Comparison of ENCODE assay signal across 21 cellular contexts in genomic region chr14:70897475-70897874, GRCh38. TPM values are rescaled to one million over a fixed set of nuclear protein-coding genes. Genes with fewer than 3 reads are reported as not detected.
A peak's percentile ranks its signal among the peaks of the same experiment; 100 is the strongest.
DNase-seq lines count a peak whose midpoint lies in the region; ATAC-seq and TF ChIP-seq lines count a peak whose summit lies in the region.
"Had no signal": no experiment of that assay in that cellular context is flagged by ENCODE, and none has a peak within 500 bp of the region (broad histone marks: within the 10 kb centered on the region; RNA-seq: fewer than 3 reads in every experiment).

No MANE protein-coding gene starts in this region.

- H3K4me1 Mint-ChIP-seq in activated naive CD8-positive, alpha-beta T cell treated with anti-CD3 and anti-CD28 coated beads, Interleukin-2, amount 10 ng/mL, durations not matched to agents 7 days and 5 days, result peaks cover 55% of the 10 kb centered on the region
- H3K4me1 Mint-ChIP-seq in activated naive CD8-positive, alpha-beta T cell treated with anti-CD3 and anti-CD28 coated beads for 36 hours, result peaks cover 46% of the 10 kb centered on the region
- H3K4me1 Mint-ChIP-seq: endodermal cell had no signal

- no peak overlapping the region for H3K4me3 Mint-ChIP-seq in activated naive CD8-positive, alpha-beta T cell treated with anti-CD3 and anti-CD28 coated beads, Interleukin-2, amount 10 ng/mL, durations not matched to agents 7 days and 5 days
- no peak overlapping the region for H3K4me3 Mint-ChIP-seq in activated naive CD8-positive, alpha-beta T cell treated with anti-CD3 and anti-CD28 coated beads for 36 hours
- H3K4me3 Mint-ChIP-seq: endodermal cell had no signal

- peaks cover 0 to 28% (median 15%) of the 10 kb centered on the region in 5 donors for H3K4me1 ChIP-seq in subcutaneous abdominal adipose tissue (ENCODE audit: control insufficient read depth in 5 of 5, insufficient read depth in 5 of 5, low read length in 5 of 5)

- H3K27ac ChIP-seq in subcutaneous abdominal adipose tissue (ENCODE audit: low read depth, low read length), result peak overlapping the region; percentile 79
- H3K27ac ChIP-seq: KMS-11, SJSA1, suprapubic skin had no signal

- H3K27me3 ChIP-seq in subcutaneous abdominal adipose tissue (ENCODE audit: control insufficient read depth in 5 of 5, insufficient read depth in 4 of 5, low read length in 5 of 5), result no peaks in the 10 kb centered on the region
- H3K27me3 ChIP-seq: SJSA1, suprapubic skin had no signal

- no peak for DNase-seq in activated naive CD8-positive, alpha-beta T cell treated with anti-CD3 and anti-CD28 coated beads, Interleukin-2, amount 10 ng/mL, durations not matched to agents 7 days and 5 days
- DNase-seq in activated naive CD8-positive, alpha-beta T cell treated with anti-CD3 and anti-CD28 coated beads for 36 hours, result no peak
- DNase-seq in astrocyte of the spinal cord (ENCODE audit: low read depth, low spot score), result peak; percentile 82
- DNase-seq in inferior parietal cortex (ENCODE audit: extremely low spot score), result peak; percentile 20
- no peak for DNase-seq in NOMO-1 treated with dmso at 0.1 percent for 144 hours (lab: John Stamatoyannopoulos, UW; ENCODE audit: unreplicated experiment)
- no peak for DNase-seq in stimulated activated naive CD4-positive, alpha-beta T cell (lab: John Stamatoyannopoulos, UW)
- DNase-seq in GOT3 (lab: John Stamatoyannopoulos, UW), result no peak
- DNase-seq: 8988T; CD8-positive, alpha-beta memory T cell; endodermal cell; glutamatergic neuron; kidney; mucosa of descending colon; NCI-H1436 treated with DMSO at 0.1 percent for 48 hours; NCI-H446; stimulated activated CD4-positive, alpha-beta T cell treated with anti-CD3 and anti-CD28 coated beads, Interleukin-15, amount 100 ng/mL, for 24 hours had no signal

- ATAC-seq in activated naive CD8-positive, alpha-beta T cell treated with anti-CD3 and anti-CD28 coated beads, Interleukin-2, amount 10 ng/mL, durations not matched to agents 7 days and 5 days (ENCODE audit: low read depth), result no peak
- ATAC-seq: mucosa of descending colon had no signal

- no peaks in the 10 kb centered on the region for H3K9me3 ChIP-seq in subcutaneous abdominal adipose tissue (ENCODE audit: control insufficient read depth in 5 of 5, low read length in 5 of 5)
- H3K9me3 ChIP-seq: mucosa of descending colon, SJSA1, suprapubic skin had no signal

- no peak for TF ChIP-seq CTCF in astrocyte of the spinal cord (IDR thresholded peaks at IDR 0.05; ENCODE audit: low read depth, low read length)

- peak overlapping the region in 1 of 5 donors; percentile 57 for H3K9ac ChIP-seq in subcutaneous abdominal adipose tissue (ENCODE audit: low read length in 5 of 5)
- H3K9ac ChIP-seq: KMS-11 had no signal

- peaks cover 7% of the 10 kb centered on the region for H3K36me3 Mint-ChIP-seq in activated naive CD8-positive, alpha-beta T cell treated with anti-CD3 and anti-CD28 coated beads, Interleukin-2, amount 10 ng/mL, durations not matched to agents 7 days and 5 days
- H3K36me3 Mint-ChIP-seq in activated naive CD8-positive, alpha-beta T cell treated with anti-CD3 and anti-CD28 coated beads for 36 hours, result no peaks in the 10 kb centered on the region

- no peaks in the 10 kb centered on the region for H3K36me3 ChIP-seq in subcutaneous abdominal adipose tissue (ENCODE audit: control insufficient read depth in 5 of 5, insufficient read depth in 5 of 5, low read length in 5 of 5)
- H3K36me3 ChIP-seq: SJSA1, suprapubic skin had no signal

- peak overlapping the region; percentile 34 for H3K27ac Mint-ChIP-seq in activated naive CD8-positive, alpha-beta T cell treated with anti-CD3 and anti-CD28 coated beads, Interleukin-2, amount 10 ng/mL, durations not matched to agents 7 days and 5 days
- no peak overlapping the region for H3K27ac Mint-ChIP-seq in activated naive CD8-positive, alpha-beta T cell treated with anti-CD3 and anti-CD28 coated beads for 36 hours
- H3K27ac Mint-ChIP-seq: activated T-helper 2 cell treated with anti-CD3 and anti-CD28 coated beads, Interferon-gamma antibody, Interleukin-2, Interleukin-4, amounts not matched to agents 10 μg/mL and 5 μg/mL and 100 μg/mL, durations not matched to agents 14 hours and 24 hours and 36 hours; endodermal cell had no signal

- H3K4me3 ChIP-seq in astrocyte of the spinal cord (ENCODE audit: low read depth, low read length) (no peak overlapping the region), subcutaneous abdominal adipose tissue (ENCODE audit: low read depth in 1 of 5, low read length in 5 of 5) (no peak overlapping the region)
- H3K4me3 ChIP-seq: mucosa of descending colon, SJSA1, suprapubic skin had no signal

- H3K9me3 Mint-ChIP-seq in activated naive CD8-positive, alpha-beta T cell treated with anti-CD3 and anti-CD28 coated beads, Interleukin-2, amount 10 ng/mL, durations not matched to agents 7 days and 5 days, result peaks cover 1% of the 10 kb centered on the region
- no peaks in the 10 kb centered on the region for H3K9me3 Mint-ChIP-seq in activated naive CD8-positive, alpha-beta T cell treated with anti-CD3 and anti-CD28 coated beads for 36 hours
- H3K9me3 Mint-ChIP-seq: endodermal cell had no signal

- in situ Hi-C loops in astrocyte of the spinal cord (cut with HindIII; ENCODE audit: low sequenced_read_pairs), result no loop called here

- H3K27me3 Mint-ChIP-seq in activated naive CD8-positive, alpha-beta T cell treated with anti-CD3 and anti-CD28 coated beads, Interleukin-2, amount 10 ng/mL, durations not matched to agents 7 days and 5 days, result no peaks in the 10 kb centered on the region
- H3K27me3 Mint-ChIP-seq in activated naive CD8-positive, alpha-beta T cell treated with anti-CD3 and anti-CD28 coated beads for 36 hours, result peaks cover 3% of the 10 kb centered on the region

- POLR2A ChIA-PET in activated naive CD8-positive, alpha-beta T cell treated with anti-CD3 and anti-CD28 coated beads, Interleukin-2, amount 10 ng/mL, durations not matched to agents 7 days and 5 days (lab: Charles Lee), result interaction anchor here (2.4 kb wide), 1 partner anchor 9 kb away, joined by 12 read pairs; the partner anchor contains the start of gene PCNX1

RNA-seq across cellular contexts. Expression of gene PCNX1, which starts 9.8 kb away (rescaled TPM):
- 10 to 100 TPM; 80.0 to 93.0 TPM for total RNA-seq in activated naive CD8-positive, alpha-beta T cell treated with anti-CD3 and anti-CD28 coated beads, Interleukin-2, amount 10 ng/mL, durations not matched to agents 7 days and 5 days
- 10 to 100 TPM; 31.0 to 37.4 TPM for total RNA-seq in activated naive CD8-positive, alpha-beta T cell treated with anti-CD3 and anti-CD28 coated beads for 36 hours

Comparison
In these comparisons a context has a peak if more than half of its experiments do, and no peak if none do; other contexts are left out.
1. DNase-seq: peak in astrocyte of the spinal cord (single experiment) and inferior parietal cortex (single experiment); none in activated naive CD8-positive, alpha-beta T cell treated with anti-CD3 and anti-CD28 coated beads, Interleukin-2, amount 10 ng/mL, durations not matched to agents 7 days and 5 days (single experiment), activated naive CD8-positive, alpha-beta T cell treated with anti-CD3 and anti-CD28 coated beads for 36 hours (single experiment), NOMO-1 treated with dmso at 0.1 percent for 144 hours (single experiment), stimulated activated naive CD4-positive, alpha-beta T cell (0 of 6) and GOT3 (single experiment).